17 cellular contexts compared by ENCODE assay signal in the genomic region with DNA sequence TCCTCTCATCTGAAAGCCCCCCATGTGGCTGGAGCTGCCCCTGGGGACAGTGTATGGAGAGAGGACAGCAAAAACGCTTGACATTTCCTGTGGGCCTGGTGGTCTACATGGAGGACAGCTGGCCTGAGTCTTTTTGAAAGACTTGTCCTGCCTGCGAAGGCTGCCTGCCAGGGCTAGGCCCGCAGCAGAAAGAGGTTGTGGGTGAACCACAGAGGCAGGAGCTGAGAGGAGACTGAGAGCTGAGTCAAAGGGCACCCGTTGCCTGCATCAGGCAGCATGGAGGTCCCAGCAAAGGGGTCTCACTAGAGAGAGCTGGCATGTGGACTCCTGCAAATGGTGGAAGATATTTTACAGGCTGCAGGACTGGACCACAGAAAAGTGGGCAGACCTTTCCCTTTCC.
A peak's percentile ranks its signal among the peaks of the same experiment; 100 is the strongest.
DNase-seq lines count a peak whose midpoint lies in the region; ATAC-seq, FAIRE-seq and TF ChIP-seq lines count a peak whose summit lies in the region.
"Had no signal": no experiment of that assay in that cellular context is flagged by ENCODE, and none has a peak within 500 bp of the region (broad histone marks: within the 10 kb centered on the region; RNA-seq: fewer than 3 reads in every experiment).

No MANE protein-coding gene starts in this region.

- TF ChIP-seq EP300 in K562 (IDR thresholded peaks at IDR 0.05; ENCODE audit: low read length) = no peak

- CTCF ChIA-PET in K562 (lab: Yijun Ruan, JAX; ENCODE audit: low intra/inter-chr PET ratio) = no interaction called here

- H3K4me2 ChIP-seq in K562 (ENCODE audit: insufficient read depth, low read length) = no peak overlapping the region
- H3K4me2 ChIP-seq: GM23338 had no signal

- TF ChIP-seq RAD21 in K562 (CRISPR knock-in tag; conservative IDR thresholded peaks at IDR 0.05 in 1 of 2, IDR thresholded peaks at IDR 0.05 in 1 of 2) = no peak

- no peak for TF ChIP-seq POLR2A in K562 (conservative IDR thresholded peaks at IDR 0.05)

- H3K4me3 Mint-ChIP-seq in activated T-cell treated with anti-CD3 and anti-CD28 coated beads, Interleukin-2, amount 50 U/mL, for 72 hours = no peak overlapping the region
- H3K4me3 Mint-ChIP-seq in natural killer cell treated with Interleukin-12 subunit alpha and Interleukin-12 subunit beta and Interleukin-15 and Interleukin-18, amount 100 ng/mL, for 72 hours = no peak overlapping the region
- H3K4me3 Mint-ChIP-seq: CD14-positive monocyte, GM23338 had no signal

- no peak for TF ChIP-seq CTCF in K562 (IDR thresholded peaks at IDR 0.05 in 2 of 3, conservative IDR thresholded peaks at IDR 0.05 in 1 of 3; ENCODE audit: insufficient read depth in 2 of 3, low read depth in 1 of 3, low read length in 3 of 3)

- in situ Hi-C loops in K562 (cut with MboI) = no loop called here

- intact Hi-C loops in K562 (cut with micrococcal nuclease) = no loop called here

- H3K4me3 ChIP-seq in K562 = no peak overlapping the region
- H3K4me3 ChIP-seq: GM23338 had no signal

- H3K4me1 Mint-ChIP-seq in activated T-cell treated with anti-CD3 and anti-CD28 coated beads, Interleukin-2, amount 50 U/mL, for 72 hours (ENCODE audit: low read depth) = peaks cover 31% of the 10 kb centered on the region
- H3K4me1 Mint-ChIP-seq in natural killer cell treated with Interleukin-12 subunit alpha and Interleukin-12 subunit beta and Interleukin-15 and Interleukin-18, amount 100 ng/mL, for 72 hours (ENCODE audit: low read depth in 2 of 2) = peaks cover 46 to 50% of the 10 kb centered on the region in 2 donors

- no peaks in the 10 kb centered on the region for H3K4me1 ChIP-seq in K562 (replicated peaks in 1 of 2; ENCODE audit: control insufficient read depth in 2 of 2, insufficient read depth in 2 of 2, low read length in 2 of 2)

- H3K9me3 Mint-ChIP-seq in activated T-cell treated with anti-CD3 and anti-CD28 coated beads, Interleukin-2, amount 50 U/mL, for 72 hours = no peaks in the 10 kb centered on the region
- H3K9me3 Mint-ChIP-seq in natural killer cell treated with Interleukin-12 subunit alpha and Interleukin-12 subunit beta and Interleukin-15 and Interleukin-18, amount 100 ng/mL, for 72 hours = no peaks in the 10 kb centered on the region
- H3K9me3 Mint-ChIP-seq: GM23338 had no signal

- no peak overlapping the region for H3K27ac Mint-ChIP-seq in activated T-cell treated with anti-CD3 and anti-CD28 coated beads, Interleukin-2, amount 50 U/mL, for 72 hours
- peak overlapping the region in 1 of 2 donors; percentile 70 for H3K27ac Mint-ChIP-seq in natural killer cell treated with Interleukin-12 subunit alpha and Interleukin-12 subunit beta and Interleukin-15 and Interleukin-18, amount 100 ng/mL, for 72 hours
- H3K27ac Mint-ChIP-seq: GM23338 had no signal

- H3K9me3 ChIP-seq in K562 (replicated peaks; ENCODE audit: control insufficient read depth, insufficient read depth, low read depth, low read length) = no peaks in the 10 kb centered on the region

- H3K27ac ChIP-seq in K562 (ENCODE audit: extremely low read depth, low read depth, low read length) = no peak overlapping the region

- 24% methylated on average over 4 of the region's 4 CpGs for WGBS in K562 (ENCODE audit: insufficient coverage, low coverage, missing lambda C conversion rate)

- H3K79me2 ChIP-seq in K562 (ENCODE audit: control insufficient read depth, insufficient read depth, low read length) = no peaks in the 10 kb centered on the region

- H3K36me3 Mint-ChIP-seq in activated T-cell treated with anti-CD3 and anti-CD28 coated beads, Interleukin-2, amount 50 U/mL, for 72 hours (ENCODE audit: insufficient read depth in 2 of 2) = peaks cover 0 to 1% of the 10 kb centered on the region in 2 donors
- H3K36me3 Mint-ChIP-seq in natural killer cell treated with Interleukin-12 subunit alpha and Interleukin-12 subunit beta and Interleukin-15 and Interleukin-18, amount 100 ng/mL, for 72 hours = no peaks in the 10 kb centered on the region

- H3K36me3 ChIP-seq in K562 (ENCODE audit: control insufficient read depth, insufficient read depth, low read length) = no peaks in the 10 kb centered on the region

- ATAC-seq in activated T-cell treated with anti-CD3 and anti-CD28 coated beads, Interleukin-2, amount 50 U/mL, for 72 hours (replicated peaks in 1 of 2) = peak; percentile 39 to 45
- ATAC-seq in K562 = peak; percentile 41; the same call in 2 of the 3 replicates
- ATAC-seq in natural killer cell treated with Interleukin-12 subunit alpha and Interleukin-12 subunit beta and Interleukin-15 and Interleukin-18, amount 100 ng/mL, for 72 hours = peak; percentile 41 to 56
- ATAC-seq in HG03432 (IDR thresholded peaks at IDR 0.05; ENCODE audit: unreplicated experiment) = no peak
- no peak for ATAC-seq in HG02870 (IDR thresholded peaks at IDR 0.05; ENCODE audit: unreplicated experiment)
- ATAC-seq: GM23338 had no signal

- H3K27me3 ChIP-seq in K562 (ENCODE audit: control insufficient read depth in 2 of 2, insufficient read depth in 2 of 2, low read length in 2 of 2) = peaks cover 0 to 4% of the 10 kb centered on the region in 2 experiments; a peak in 1 of 5 replicates

- no TSS peak for BruUV-seq in K562 (replicated peaks; lab: Mats Ljungman, UMichigan)

- no peaks in the 10 kb centered on the region for H3K27me3 Mint-ChIP-seq in activated T-cell treated with anti-CD3 and anti-CD28 coated beads, Interleukin-2, amount 50 U/mL, for 72 hours (ENCODE audit: low read depth)
- H3K27me3 Mint-ChIP-seq in natural killer cell treated with Interleukin-12 subunit alpha and Interleukin-12 subunit beta and Interleukin-15 and Interleukin-18, amount 100 ng/mL, for 72 hours = no peaks in the 10 kb centered on the region

- peak in 1 of 2 donors; percentile 13 for DNase-seq in activated T-cell treated with anti-CD3 and anti-CD28 coated beads, Interleukin-2, amount 50 U/mL, for 72 hours
- no peak for DNase-seq in activated T-cell treated with anti-CD3 and anti-CD28 coated beads, Interleukin-2, amount 50 U/mL, for 48 hours
- DNase-seq in K562 (ENCODE audit: extremely low read depth in 1 of 4, low spot score in 3 of 4) (no peak), RCC 7860 (ENCODE audit: low spot score) (no peak), mesenteric fat pad (ENCODE audit: low spot score) (no peak)
- no peak for DNase-seq in natural killer cell treated with Interleukin-12 subunit alpha and Interleukin-12 subunit beta and Interleukin-15 and Interleukin-18, amount 100 ng/mL, for 72 hours (ENCODE audit: low spot score)
- DNase-seq: DMS79 treated with DMSO at 0.1 percent for 48 hours, GDM1, NCI-H146, NCI-H226, NCI-H526 treated with DMSO at 0.1 percent for 48 hours had no signal

- no peaks in the 10 kb centered on the region for H3K9me1 ChIP-seq in K562 (ENCODE audit: control insufficient read depth, insufficient read depth, low read length)

- no peak overlapping the region for H3K9ac ChIP-seq in K562 (ENCODE audit: insufficient read depth in 1 of 2, low read depth in 2 of 2, low read length in 2 of 2)

- no peak for FAIRE-seq in K562 (lab: Jason Lieb, UNC)
- no peak for FAIRE-seq in RCC 7860 (lab: Jason Lieb, UNC)
- FAIRE-seq: A204.1, HTR-8/SVneo had no signal

- no peak overlapping the region for H2AFZ ChIP-seq in K562 (ENCODE audit: low read depth, low read length)
- H2AFZ ChIP-seq: GM23338 had no signal

- H4K20me1 ChIP-seq in K562 (replicated peaks; ENCODE audit: control insufficient read depth, insufficient read depth, low read length) = peaks cover 6% of the 10 kb centered on the region; the same call in 1 of the 2 replicates

- POLR2A ChIA-PET in K562 (lab: Yijun Ruan, JAX) = interaction anchor here (1.1 kb wide), 1 partner anchor 9 kb away, joined by 3 read pairs; no protein-coding TSS in a partner anchor

TF ChIP-seq in K562, 482 proteins besides CTCF, POLR2A, EP300 and RAD21 (continues in another document):
- TF ChIP-seq ZC3H11A (IDR thresholded peaks at IDR 0.05; ENCODE audit: low read depth, low read length) = no peak
- no peak for TF ChIP-seq HMG20B (CRISPR knock-in tag; IDR thresholded peaks at IDR 0.05)
- no peak for TF ChIP-seq NR2F6 (CRISPR knock-in tag; IDR thresholded peaks at IDR 0.05)
- TF ChIP-seq ZNF707 (CRISPR knock-in tag; conservative IDR thresholded peaks at IDR 0.05) = no peak
- TF ChIP-seq HMG20A (CRISPR knock-in tag; conservative IDR thresholded peaks at IDR 0.05) = no peak
- TF ChIP-seq, protein P1, sequence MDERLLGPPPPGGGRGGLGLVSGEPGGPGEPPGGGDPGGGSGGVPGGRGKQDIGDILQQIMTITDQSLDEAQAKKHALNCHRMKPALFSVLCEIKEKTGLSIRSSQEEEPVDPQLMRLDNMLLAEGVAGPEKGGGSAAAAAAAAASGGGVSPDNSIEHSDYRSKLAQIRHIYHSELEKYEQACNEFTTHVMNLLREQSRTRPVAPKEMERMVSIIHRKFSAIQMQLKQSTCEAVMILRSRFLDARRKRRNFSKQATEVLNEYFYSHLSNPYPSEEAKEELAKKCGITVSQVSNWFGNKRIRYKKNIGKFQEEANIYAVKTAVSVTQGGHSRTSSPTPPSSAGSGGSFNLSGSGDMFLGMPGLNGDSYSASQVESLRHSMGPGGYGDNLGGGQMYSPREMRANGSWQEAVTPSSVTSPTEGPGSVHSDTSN (CRISPR knock-in tag; IDR thresholded peaks at IDR 0.05; ENCODE audit: low read depth) = no peak
- TF ChIP-seq, protein P1 (tag; conservative IDR thresholded peaks at IDR 0.05; ENCODE audit: low read depth) = no peak
- no peak for TF ChIP-seq KLF1 (tag; IDR thresholded peaks at IDR 0.05)
- TF ChIP-seq ZBTB9 (CRISPR knock-in tag; IDR thresholded peaks at IDR 0.05) = no peak
- no peak for TF ChIP-seq KDM2B (CRISPR knock-in tag; IDR thresholded peaks at IDR 0.05)
- TF ChIP-seq CREM (IDR thresholded peaks at IDR 0.05; ENCODE audit: low read depth) = no peak
- TF ChIP-seq MAFK (IDR thresholded peaks at IDR 0.05; ENCODE audit: low read length) = no peak

Comparison
In these comparisons a context has a peak if more than half of its experiments do, and no peak if none do; other contexts are left out.
1. ATAC-seq: peak in activated T-cell treated with anti-CD3 and anti-CD28 coated beads, Interleukin-2, amount 50 U/mL, for 72 hours (2 of 2), K562 (single experiment) and natural killer cell treated with Interleukin-12 subunit alpha and Interleukin-12 subunit beta and Interleukin-15 and Interleukin-18, amount 100 ng/mL, for 72 hours (2 of 2); none in HG03432 (single experiment) and HG02870 (single experiment).